Comparison of ENCODE assay signal across 1 cellular context in the genomic region with DNA sequence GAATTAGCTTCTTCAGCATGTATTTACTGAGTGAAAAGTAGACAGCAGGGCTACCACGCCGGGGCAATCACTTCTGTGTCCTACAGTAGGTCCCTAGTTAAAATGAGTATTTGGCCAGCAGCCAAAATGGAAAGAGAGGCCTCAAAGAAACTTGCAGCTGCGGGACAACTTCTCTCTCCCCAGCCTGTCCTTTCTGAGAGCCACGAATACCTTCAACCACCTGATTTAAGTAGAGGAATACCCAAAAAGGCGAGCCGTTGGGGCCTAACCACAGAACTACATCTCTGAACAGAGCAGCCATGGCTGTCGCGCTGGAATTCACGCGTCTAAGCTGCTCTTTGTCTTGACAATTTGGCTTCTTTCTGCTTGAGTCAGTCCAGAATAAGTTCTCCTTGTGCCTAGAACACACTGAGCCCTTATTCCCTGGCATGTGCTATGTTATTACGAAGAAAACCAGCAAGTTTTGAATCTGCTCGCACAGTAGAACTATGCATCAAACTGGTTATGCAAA.
TF ChIP-seq lines count a peak whose summit lies in the region.

No MANE protein-coding gene starts in this region.

TF ChIP-seq in HEK293, 187 proteins besides CTCF, POLR2A, EP300 and RAD21 (continued from another document):
- TF ChIP-seq, protein P1, sequence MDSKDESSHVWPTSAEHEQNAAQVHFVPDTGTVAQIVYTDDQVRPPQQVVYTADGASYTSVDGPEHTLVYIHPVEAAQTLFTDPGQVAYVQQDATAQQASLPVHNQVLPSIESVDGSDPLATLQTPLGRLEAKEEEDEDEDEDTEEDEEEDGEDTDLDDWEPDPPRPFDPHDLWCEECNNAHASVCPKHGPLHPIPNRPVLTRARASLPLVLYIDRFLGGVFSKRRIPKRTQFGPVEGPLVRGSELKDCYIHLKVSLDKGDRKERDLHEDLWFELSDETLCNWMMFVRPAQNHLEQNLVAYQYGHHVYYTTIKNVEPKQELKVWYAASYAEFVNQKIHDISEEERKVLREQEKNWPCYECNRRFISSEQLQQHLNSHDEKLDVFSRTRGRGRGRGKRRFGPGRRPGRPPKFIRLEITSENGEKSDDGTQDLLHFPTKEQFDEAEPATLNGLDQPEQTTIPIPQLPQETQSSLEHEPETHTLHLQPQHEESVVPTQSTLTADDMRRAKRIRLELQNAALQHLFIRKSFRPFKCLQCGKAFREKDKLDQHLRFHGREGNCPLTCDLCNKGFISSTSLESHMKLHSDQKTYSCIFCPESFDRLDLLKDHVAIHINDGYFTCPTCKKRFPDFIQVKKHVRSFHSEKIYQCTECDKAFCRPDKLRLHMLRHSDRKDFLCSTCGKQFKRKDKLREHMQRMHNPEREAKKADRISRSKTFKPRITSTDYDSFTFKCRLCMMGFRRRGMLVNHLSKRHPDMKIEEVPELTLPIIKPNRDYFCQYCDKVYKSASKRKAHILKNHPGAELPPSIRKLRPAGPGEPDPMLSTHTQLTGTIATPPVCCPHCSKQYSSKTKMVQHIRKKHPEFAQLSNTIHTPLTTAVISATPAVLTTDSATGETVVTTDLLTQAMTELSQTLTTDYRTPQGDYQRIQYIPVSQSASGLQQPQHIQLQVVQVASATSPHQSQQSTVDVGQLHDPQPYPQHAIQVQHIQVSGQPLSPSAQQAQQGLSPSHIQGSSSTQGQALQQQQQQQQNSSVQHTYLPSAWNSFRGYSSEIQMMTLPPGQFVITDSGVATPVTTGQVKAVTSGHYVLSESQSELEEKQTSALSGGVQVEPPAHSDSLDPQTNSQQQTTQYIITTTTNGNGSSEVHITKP (tag by site-specific recombination; IDR thresholded peaks at IDR 0.05), result 0 out of 2 replicates have a peak, but pooled peaks have one; percentile 5
- TF ChIP-seq, protein P2, sequence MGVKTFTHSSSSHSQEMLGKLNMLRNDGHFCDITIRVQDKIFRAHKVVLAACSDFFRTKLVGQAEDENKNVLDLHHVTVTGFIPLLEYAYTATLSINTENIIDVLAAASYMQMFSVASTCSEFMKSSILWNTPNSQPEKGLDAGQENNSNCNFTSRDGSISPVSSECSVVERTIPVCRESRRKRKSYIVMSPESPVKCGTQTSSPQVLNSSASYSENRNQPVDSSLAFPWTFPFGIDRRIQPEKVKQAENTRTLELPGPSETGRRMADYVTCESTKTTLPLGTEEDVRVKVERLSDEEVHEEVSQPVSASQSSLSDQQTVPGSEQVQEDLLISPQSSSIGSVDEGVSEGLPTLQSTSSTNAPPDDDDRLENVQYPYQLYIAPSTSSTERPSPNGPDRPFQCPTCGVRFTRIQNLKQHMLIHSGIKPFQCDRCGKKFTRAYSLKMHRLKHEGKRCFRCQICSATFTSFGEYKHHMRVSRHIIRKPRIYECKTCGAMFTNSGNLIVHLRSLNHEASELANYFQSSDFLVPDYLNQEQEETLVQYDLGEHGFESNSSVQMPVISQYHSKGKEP (tag by site-specific recombination; IDR thresholded peaks at IDR 0.05), result peak; percentile 84
- TF ChIP-seq ZNF37A (tag by site-specific recombination; IDR thresholded peaks at IDR 0.05), result peak; percentile 73
- peak; percentile 63; the same call in 1 of the 2 replicates for TF ChIP-seq ZNF350 (tag by site-specific recombination; IDR thresholded peaks at IDR 0.05)
